Comparison of ENCODE assay signal across 9 cellular contexts in the genomic region with DNA sequence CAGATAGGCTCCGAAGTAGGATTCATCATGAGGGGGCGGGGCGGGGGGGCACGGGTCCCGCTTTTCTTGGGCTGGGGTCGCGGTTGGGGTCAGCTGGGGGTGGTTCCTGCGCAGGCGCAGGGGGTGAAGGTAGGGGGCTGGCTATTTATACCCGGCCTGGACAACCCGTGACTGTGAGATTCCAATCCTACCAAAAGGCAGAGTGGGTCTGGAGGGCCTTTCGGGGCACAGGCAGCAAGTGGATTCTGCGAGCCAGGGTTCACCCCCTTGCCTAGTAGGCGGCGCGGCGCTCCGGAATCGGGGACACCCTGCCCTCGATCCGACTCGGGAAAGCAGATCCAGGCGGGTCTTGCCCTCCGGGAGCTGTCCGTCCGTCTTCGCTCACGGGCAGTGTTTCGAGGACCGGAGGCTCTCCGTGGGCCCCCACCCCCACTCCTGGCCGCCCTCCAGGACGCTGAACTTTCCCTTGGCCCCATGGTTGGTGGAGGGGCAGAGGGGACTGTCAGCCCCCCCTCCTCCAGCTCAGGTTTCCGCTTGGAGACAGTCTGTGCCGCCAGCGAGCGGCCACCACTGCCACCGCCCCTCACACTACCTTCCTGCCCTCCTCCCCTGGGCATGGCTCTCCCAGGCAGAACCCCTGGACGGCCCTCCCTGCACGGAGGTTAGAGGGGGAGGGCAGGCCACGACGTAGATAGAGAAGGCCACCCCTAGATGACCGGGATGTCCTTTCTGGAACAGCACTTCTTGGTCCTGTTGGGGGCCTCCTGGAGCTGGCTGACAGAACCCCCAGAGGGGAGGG. TPM values are rescaled to one million over a fixed set of nuclear protein-coding genes. Genes with fewer than 3 reads are reported as not detected.
DNase-seq lines count a peak whose midpoint lies in the region; ATAC-seq and TF ChIP-seq lines count a peak whose summit lies in the region.
"Had no signal": no experiment of that assay in that cellular context is flagged by ENCODE, and none has a peak within 500 bp of the region (broad histone marks: within the 10 kb centered on the region; RNA-seq: fewer than 3 reads in every experiment).

No MANE protein-coding gene starts in this region.

- H3K36me3 ChIP-seq in DOHH2 (ENCODE audit: control insufficient read depth, low read length) (no peaks in the 10 kb centered on the region), SJCRH30 (no peaks in the 10 kb centered on the region), osteoblast (ENCODE audit: insufficient read depth, low read length) (no peaks in the 10 kb centered on the region)

- no peaks in the 10 kb centered on the region for H4K20me1 ChIP-seq in DOHH2 (ENCODE audit: control insufficient read depth, insufficient read depth, low read depth, low read length)
- H4K20me1 ChIP-seq in osteoblast (ENCODE audit: insufficient read depth, low read length) = no peaks in the 10 kb centered on the region

- no peaks in the 10 kb centered on the region for H3K9me2 ChIP-seq in DOHH2 (replicated peaks; ENCODE audit: control insufficient read depth, low read length)

- peak overlapping the region; percentile 73 for H3K4me3 ChIP-seq in DOHH2 (ENCODE audit: low read length)
- peak overlapping the region; percentile 64 for H3K4me3 ChIP-seq in SJCRH30
- H3K4me3 ChIP-seq in fibroblast of mammary gland (ENCODE audit: control insufficient read depth, low read depth, low read length) = peak overlapping the region; percentile 37
- H3K4me3 ChIP-seq in osteoblast (ENCODE audit: insufficient read depth, low read length) = peak overlapping the region; percentile 65

- H3K9me3 ChIP-seq in DOHH2 (ENCODE audit: control insufficient read depth, insufficient read depth, low read length) = no peaks in the 10 kb centered on the region
- no peaks in the 10 kb centered on the region for H3K9me3 ChIP-seq in SJCRH30 (replicated peaks)
- H3K9me3 ChIP-seq in osteoblast (ENCODE audit: low read depth, low read length) = no peaks in the 10 kb centered on the region

- no peak overlapping the region for H3K27ac ChIP-seq in DOHH2 (ENCODE audit: low read depth, low read length)
- no peak overlapping the region for H3K27ac ChIP-seq in SJCRH30
- no peak overlapping the region for H3K27ac ChIP-seq in osteoblast (ENCODE audit: low read depth, low read length)

- H3K27me3 ChIP-seq in DOHH2 (ENCODE audit: control insufficient read depth, low read length) = peaks cover 30% of the 10 kb centered on the region
- peaks cover 4% of the 10 kb centered on the region; the same call in 1 of the 2 replicates for H3K27me3 ChIP-seq in SJCRH30
- peaks cover 37% of the 10 kb centered on the region for H3K27me3 ChIP-seq in osteoblast (ENCODE audit: insufficient read depth, low read length)

- H3F3A ChIP-seq in DOHH2 (ENCODE audit: control insufficient read depth, insufficient read depth) = peaks cover 3% of the 10 kb centered on the region; the same call in 1 of the 2 replicates

- no peak for ATAC-seq in HG03457 (IDR thresholded peaks at IDR 0.05; ENCODE audit: unreplicated experiment)
- ATAC-seq in HG02763 (IDR thresholded peaks at IDR 0.05; ENCODE audit: unreplicated experiment) = no peak

- H3K79me2 ChIP-seq in DOHH2 (ENCODE audit: control insufficient read depth, low read length) (no peaks in the 10 kb centered on the region), osteoblast (ENCODE audit: insufficient read depth, low read length) (no peaks in the 10 kb centered on the region)

- TF ChIP-seq CTCF in DOHH2 (IDR thresholded peaks at IDR 0.05; ENCODE audit: low read depth, low read length, poor library complexity, severe bottlenecking) (no peak), fibroblast of mammary gland (conservative IDR thresholded peaks at IDR 0.05; ENCODE audit: control insufficient read depth, insufficient read depth, low read depth, low read length) (no peak), osteoblast (IDR thresholded peaks at IDR 0.05; ENCODE audit: extremely low read depth, low read depth, low read length) (no peak)

- H3K4me1 ChIP-seq in DOHH2 (ENCODE audit: control insufficient read depth, low read length) (peaks cover 31% of the 10 kb centered on the region), SJCRH30 (no peaks in the 10 kb centered on the region), osteoblast (ENCODE audit: insufficient read depth, low read length) (peaks cover 9% of the 10 kb centered on the region)

- H3K4me2 ChIP-seq in DOHH2 (ENCODE audit: low read length) (peak overlapping the region; percentile 92), osteoblast (ENCODE audit: insufficient read depth, low read length) (peak overlapping the region; percentile 85)

- H2AFZ ChIP-seq in osteoblast (ENCODE audit: low read length) = no peak overlapping the region

- DNase-seq in SJCRH30 (peak; percentile 22 to 39), fibroblast of mammary gland (ENCODE audit: low read depth) (no peak), osteoblast (ENCODE audit: insufficient read length, low spot score, missing footprints) (peak; percentile 72), OCI-M2 (lab: John Stamatoyannopoulos, UW; ENCODE audit: unreplicated experiment) (no peak), NOMO-1 (lab: John Stamatoyannopoulos, UW; ENCODE audit: unreplicated experiment in 2 of 2) (no peak)

RNA-seq across cellular contexts. Expression of gene SLC2A4, which starts 0.6 kb away (rescaled TPM):
- total RNA-seq in SJCRH30 (2014; rRNA removed; shearing (Covaris generic)) = 1.3 and 1.5 TPM in 2 replicates
- total RNA-seq in osteoblast = under 0.01 and 0.29 TPM in 2 replicates
- total RNA-seq: mononuclear cell had no signal

RNA-seq across cellular contexts. Expression of gene YBX2, which starts 12.3 kb away (rescaled TPM):
- total RNA-seq in SJCRH30 (2014; rRNA removed; shearing (Covaris generic)) = not detected in 2 replicates
- under 0.01 TPM in 1 of 2 replicates, not detected in the other for total RNA-seq in osteoblast
- total RNA-seq: mononuclear cell had no signal

RNA-seq across cellular contexts. Expression of gene CLDN7, which starts 19.9 kb away (rescaled TPM):
- total RNA-seq in SJCRH30 (2014; rRNA removed; shearing (Covaris generic)) = 0.25 and 0.34 TPM in 2 replicates
- total RNA-seq in osteoblast = 0.36 and 1.8 TPM in 2 replicates

RNA-seq across cellular contexts. Expression of gene EIF5A, which starts 25.3 kb away (rescaled TPM):
- total RNA-seq in SJCRH30 (2014; rRNA removed; shearing (Covaris generic)) = 339 and 372 TPM in 2 replicates
- total RNA-seq in osteoblast = 436 and 491 TPM in 2 replicates

RNA-seq across cellular contexts. Expression of gene ELP5, which starts 30.1 kb away (rescaled TPM):
- 39.6 and 43.8 TPM in 2 replicates for total RNA-seq in SJCRH30 (2014; rRNA removed; shearing (Covaris generic))
- 21.7 and 26.2 TPM in 2 replicates for total RNA-seq in osteoblast

Comparison
In these comparisons a context has a peak if more than half of its experiments do, and no peak if none do; other contexts are left out.
1. DNase-seq: peak in SJCRH30 (2 of 2) and osteoblast (single experiment); none in fibroblast of mammary gland (single experiment), OCI-M2 (single experiment) and NOMO-1 (0 of 2).
2. Peak in every context shown above with its lines, with median percentiles within 50 percentile points of each other: H3K4me3 ChIP-seq.